ENCODE assay signal across 17 cellular contexts in genomic region chr11:64019106-64020031, GRCh38. TPM values are rescaled to one million over a fixed set of nuclear protein-coding genes. Genes with fewer than 3 reads are reported as not detected.
"Had no signal": no experiment of that assay in that cellular context is flagged by ENCODE, and none has a peak within 500 bp of the region (broad histone marks: within the 10 kb centered on the region; RNA-seq: fewer than 3 reads in every experiment).

No MANE protein-coding gene starts in this region.

- H3K36me3 Mint-ChIP-seq: naive B cell; stimulated activated naive B cell treated with anti-CD40 and anti-IgM and Interleukin-4, amounts not matched to agents 10 μg/mL and 1 μg/mL and 100 μg/mL, for 72 hours had no signal

- H3K27ac ChIP-seq: colonic mucosa, neutrophil, WERI-Rb-1 had no signal

- DNase-seq: activated CD4-positive, alpha-beta T cell treated with anti-CD3 and anti-CD28 coated beads for 4 hours; activated CD8-positive, alpha-beta memory T cell treated with anti-CD3 and anti-CD28 coated beads, Interleukin-2, amount 50 U/mL, for 48 hours; activated CD8-positive, alpha-beta T cell treated with anti-CD3 and anti-CD28 coated beads, Interleukin-2, amount 10 ng/mL, durations not matched to agents 7 days and 5 days; activated naive CD4-positive, alpha-beta T cell; caudate nucleus; colonic mucosa; kidney glomerular epithelial cell; midbrain; naive B cell; posterior cingulate gyrus; stimulated activated CD4-positive, alpha-beta T cell treated with anti-CD3 and anti-CD28 coated beads, Interleukin-1b, Interleukin-23, amount 100 ng/mL, for 48 hours; stimulated activated naive B cell treated with anti-CD40 and anti-IgM and Interleukin-4, amounts not matched to agents 10 μg/mL and 1 μg/mL and 100 μg/mL, for 72 hours; T-helper 1 cell; WERI-Rb-1 had no signal

- H3K9me3 ChIP-seq: colonic mucosa, neutrophil had no signal

- H3K27me3 Mint-ChIP-seq: naive B cell had no signal

- H3K4me1 ChIP-seq: colonic mucosa had no signal

- H3K4me1 Mint-ChIP-seq: naive B cell; stimulated activated naive B cell treated with anti-CD40 and anti-IgM and Interleukin-4, amounts not matched to agents 10 μg/mL and 1 μg/mL and 100 μg/mL, for 72 hours had no signal

- H3K36me3 ChIP-seq: colonic mucosa, neutrophil, WERI-Rb-1 had no signal

- H3K4me3 Mint-ChIP-seq: activated CD8-positive, alpha-beta T cell treated with anti-CD3 and anti-CD28 coated beads, Interleukin-2, amount 10 ng/mL, durations not matched to agents 7 days and 5 days; stimulated activated naive B cell treated with anti-CD40 and anti-IgM and Interleukin-4, amounts not matched to agents 10 μg/mL and 1 μg/mL and 100 μg/mL, for 72 hours had no signal

- ATAC-seq: activated CD8-positive, alpha-beta T cell treated with anti-CD3 and anti-CD28 coated beads, Interleukin-2, amount 10 ng/mL, durations not matched to agents 7 days and 5 days; stimulated activated naive B cell treated with anti-CD40 and anti-IgM and Interleukin-4, amounts not matched to agents 10 μg/mL and 1 μg/mL and 100 μg/mL, for 72 hours had no signal

- H3K27me3 ChIP-seq: colonic mucosa, neutrophil had no signal

- H3K27ac Mint-ChIP-seq: activated CD8-positive, alpha-beta T cell treated with anti-CD3 and anti-CD28 coated beads, Interleukin-2, amount 10 ng/mL, durations not matched to agents 7 days and 5 days; naive B cell; stimulated activated naive B cell treated with anti-CD40 and anti-IgM and Interleukin-4, amounts not matched to agents 10 μg/mL and 1 μg/mL and 100 μg/mL, for 72 hours had no signal

- FAIRE-seq: frontal cortex had no signal

- H3K4me3 ChIP-seq: colonic mucosa, lung had no signal

- H3K9me3 Mint-ChIP-seq: naive B cell; stimulated activated naive B cell treated with anti-CD40 and anti-IgM and Interleukin-4, amounts not matched to agents 10 μg/mL and 1 μg/mL and 100 μg/mL, for 72 hours had no signal

RNA-seq across cellular contexts. Expression of gene FLRT1, which starts 16.4 kb away (rescaled TPM):
- total RNA-seq: activated CD8-positive, alpha-beta T cell treated with anti-CD3 and anti-CD28 coated beads, Interleukin-2, amount 10 ng/mL, durations not matched to agents 7 days and 5 days had no signal
